Comparison of ENCODE assay signal across 10 cellular contexts in the genomic region with DNA sequence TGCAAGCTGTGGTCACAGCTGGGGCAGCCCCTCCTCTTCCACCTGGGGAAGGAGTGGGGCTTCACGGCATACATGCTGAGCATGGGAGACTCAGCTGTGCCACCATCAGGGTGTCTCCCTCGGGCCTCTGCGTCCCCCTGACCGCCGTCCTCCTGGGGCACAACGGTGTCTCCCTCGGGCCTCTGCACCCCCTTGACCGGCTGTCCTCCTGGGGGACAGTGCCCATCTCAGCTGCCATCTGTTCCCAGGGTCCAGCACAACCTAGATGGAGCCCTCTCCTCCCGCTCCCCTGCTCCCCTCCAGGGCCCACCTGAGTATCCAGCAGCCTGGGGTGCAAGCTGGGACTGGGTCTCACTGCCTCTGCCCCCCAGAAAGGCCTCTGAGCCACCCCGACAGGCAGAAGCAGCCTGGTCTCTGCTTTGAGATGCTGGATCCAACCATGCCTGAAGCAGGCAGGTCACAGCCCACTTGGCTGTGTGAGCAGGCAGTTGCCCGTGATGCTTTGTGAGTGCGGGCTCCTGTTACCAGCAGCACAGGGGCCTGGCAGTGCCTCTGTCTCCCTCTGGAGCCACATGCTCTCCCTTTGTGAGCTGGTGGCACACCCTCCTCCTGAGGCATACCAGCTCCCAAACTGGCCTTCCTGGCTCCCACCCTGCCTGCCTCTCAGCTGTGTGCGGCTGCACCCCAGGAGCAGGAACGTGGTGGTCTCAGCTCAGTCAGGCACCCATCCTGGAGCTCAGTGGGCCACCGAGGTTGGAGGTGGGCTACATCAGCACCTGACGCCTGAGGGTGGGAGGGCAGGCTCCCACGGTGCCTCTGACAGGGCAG.
"Had no signal": no experiment of that assay in that cellular context is flagged by ENCODE, and none has a peak within 500 bp of the region (broad histone marks: within the 10 kb centered on the region; RNA-seq: fewer than 3 reads in every experiment).

No MANE protein-coding gene starts in this region.

- H3K27ac Mint-ChIP-seq: activated CD4-positive, alpha-beta memory T cell treated with anti-CD3 and anti-CD28 coated beads, Interleukin-2, amount 10 ng/mL, durations not matched to agents 7 days and 5 days; nephron progenitor cell; T-helper 17 cell had no signal

- H3K79me2 ChIP-seq: hepatocyte had no signal

- ATAC-seq: T-helper 17 cell had no signal

- H3K36me3 ChIP-seq: stomach, thoracic aorta had no signal

- H3K4me2 ChIP-seq: hepatocyte had no signal

- H3K4me3 ChIP-seq: hepatocyte, stomach, thoracic aorta had no signal

- H3K4me3 Mint-ChIP-seq: activated CD4-positive, alpha-beta memory T cell treated with anti-CD3 and anti-CD28 coated beads, Interleukin-2, amount 10 ng/mL, durations not matched to agents 7 days and 5 days; nephron progenitor cell; T-helper 17 cell had no signal

- H3K4me1 ChIP-seq: stomach had no signal

- H3K27me3 Mint-ChIP-seq: activated CD4-positive, alpha-beta memory T cell treated with anti-CD3 and anti-CD28 coated beads, Interleukin-2, amount 10 ng/mL, durations not matched to agents 7 days and 5 days had no signal

- DNase-seq: activated CD4-positive, alpha-beta memory T cell treated with anti-CD3 and anti-CD28 coated beads, Interleukin-2, amount 10 ng/mL, durations not matched to agents 7 days and 5 days; activated CD4-positive, alpha-beta T cell treated with anti-CD3 and anti-CD28 coated beads for 4 hours; activated naive CD4-positive, alpha-beta T cell treated with Interleukin-2 at 50 U/mL for 16 hours; erythroblast; nephron progenitor cell; stimulated activated CD4-positive, alpha-beta T cell treated with anti-CD3 and anti-CD28 coated beads, Interleukin-1b, Interleukin-23, amount 100 ng/mL, for 48 hours; stomach had no signal

- H3K4me1 Mint-ChIP-seq: activated CD4-positive, alpha-beta memory T cell treated with anti-CD3 and anti-CD28 coated beads, Interleukin-2, amount 10 ng/mL, durations not matched to agents 7 days and 5 days; T-helper 17 cell had no signal

- H3K9me3 ChIP-seq: thoracic aorta had no signal

- H2AFZ ChIP-seq: hepatocyte had no signal

- H3K27ac ChIP-seq: hepatocyte, stomach, thoracic aorta had no signal
